ENCODE assay signal across 8 cellular contexts in the genomic region with DNA sequence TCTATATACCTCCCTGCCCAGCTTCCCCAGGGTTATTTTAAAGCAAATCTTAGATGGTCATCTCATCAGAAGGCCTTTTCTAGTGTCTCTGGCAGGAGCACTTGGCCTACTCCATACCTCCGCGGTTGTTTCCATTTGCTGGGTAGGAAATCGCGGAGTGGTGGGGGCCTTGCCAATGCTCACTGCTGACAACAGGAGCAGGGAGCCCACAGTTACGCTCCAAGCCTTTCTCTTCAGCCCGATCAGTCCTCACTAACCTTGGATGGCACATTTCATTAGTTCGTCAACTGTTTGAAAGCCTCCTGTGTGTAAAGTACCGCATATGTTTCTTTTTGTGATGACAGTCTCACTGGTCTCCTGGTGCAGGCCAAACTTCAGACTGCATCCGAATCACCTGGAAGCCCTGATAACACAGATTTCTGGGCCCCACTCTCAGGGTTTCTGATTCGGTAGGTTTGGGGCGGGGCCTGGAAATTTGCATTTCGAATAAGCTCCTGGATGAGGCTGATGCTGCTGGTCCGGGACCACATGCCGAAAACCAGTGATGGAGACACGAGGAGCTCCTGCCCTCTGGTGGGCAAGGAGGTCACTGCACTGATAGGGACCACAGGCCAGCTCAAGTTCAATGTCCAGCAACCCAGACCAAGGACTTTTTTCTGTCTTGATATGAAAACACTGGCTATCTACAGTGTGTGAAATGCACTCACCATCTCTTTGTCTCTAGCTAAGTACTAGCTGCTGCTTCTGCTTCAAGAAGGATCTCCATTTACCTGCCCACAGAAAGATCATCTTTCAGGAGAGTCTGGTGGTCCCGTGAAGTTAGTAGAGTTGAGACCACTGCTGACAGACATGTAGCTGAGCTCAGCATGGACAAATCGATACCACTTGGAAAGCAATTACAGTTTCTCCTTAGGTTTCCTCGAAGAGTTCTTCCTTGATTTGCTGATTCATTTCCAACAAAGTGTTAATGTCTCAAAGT. TPM values are rescaled to one million over a fixed set of nuclear protein-coding genes. Genes with fewer than 3 reads are reported as not detected.
DNase-seq lines count a peak whose midpoint lies in the region; ATAC-seq and TF ChIP-seq lines count a peak whose summit lies in the region.

No MANE protein-coding gene starts in this region.

- no peaks in the 10 kb centered on the region for H3K36me3 Mint-ChIP-seq in endothelial cell (ENCODE audit: low read depth, unreplicated experiment)
- no peaks in the 10 kb centered on the region for H3K36me3 Mint-ChIP-seq in stimulated activated memory B cell treated with anti-CD40 and anti-IgM and Interleukin-4, amounts not matched to agents 10 μg/mL and 1 μg/mL and 100 μg/mL, for 72 hours

- peak; percentile 59 for DNase-seq in NCI-H748 (lab: John Stamatoyannopoulos, UW; ENCODE audit: unreplicated experiment)
- DNase-seq in NCI-H748 treated with DMSO at 0.1 percent for 48 hours (lab: John Stamatoyannopoulos, UW) = no peak
- peak; percentile 33 for DNase-seq in HFF-Myc (ENCODE audit: extremely low read depth, low read depth)
- peak; percentile 2 for DNase-seq in NCI-H2171 (lab: John Stamatoyannopoulos, UW)
- peak; percentile 81 for DNase-seq in activated CD8-positive, alpha-beta memory T cell treated with anti-CD3 and anti-CD28 coated beads for 24 hours
- DNase-seq in endothelial cell (ENCODE audit: low spot score) = peak; percentile 71
- peak; percentile 75 for DNase-seq in midbrain (lab: John Stamatoyannopoulos, UW)

- no peak overlapping the region for H3K4me3 Mint-ChIP-seq in endothelial cell (ENCODE audit: unreplicated experiment)
- H3K4me3 Mint-ChIP-seq in stimulated activated memory B cell treated with anti-CD40 and anti-IgM and Interleukin-4, amounts not matched to agents 10 μg/mL and 1 μg/mL and 100 μg/mL, for 72 hours = peak overlapping the region; percentile 43

- H3K4me1 Mint-ChIP-seq in endothelial cell (ENCODE audit: unreplicated experiment) = no peaks in the 10 kb centered on the region
- H3K4me1 Mint-ChIP-seq in stimulated activated memory B cell treated with anti-CD40 and anti-IgM and Interleukin-4, amounts not matched to agents 10 μg/mL and 1 μg/mL and 100 μg/mL, for 72 hours = peaks cover 5% of the 10 kb centered on the region

- no peaks in the 10 kb centered on the region for H3K9me3 Mint-ChIP-seq in endothelial cell (ENCODE audit: unreplicated experiment)
- no peaks in the 10 kb centered on the region for H3K9me3 Mint-ChIP-seq in stimulated activated memory B cell treated with anti-CD40 and anti-IgM and Interleukin-4, amounts not matched to agents 10 μg/mL and 1 μg/mL and 100 μg/mL, for 72 hours

- H3K4me3 ChIP-seq in HFF-Myc (replicated peaks; ENCODE audit: low read depth, low read length) = no peak overlapping the region

- no peak overlapping the region for H3K27ac Mint-ChIP-seq in endothelial cell (ENCODE audit: unreplicated experiment)
- no peak overlapping the region for H3K27ac Mint-ChIP-seq in stimulated activated memory B cell treated with anti-CD40 and anti-IgM and Interleukin-4, amounts not matched to agents 10 μg/mL and 1 μg/mL and 100 μg/mL, for 72 hours

- peak; percentile 73 for ATAC-seq in stimulated activated memory B cell treated with anti-CD40 and anti-IgM and Interleukin-4, amounts not matched to agents 10 μg/mL and 1 μg/mL and 100 μg/mL, for 72 hours

- peak; percentile 94 for TF ChIP-seq CTCF in HFF-Myc (IDR thresholded peaks at IDR 0.05; ENCODE audit: low read depth, low read length, missing control alignments)
- TF ChIP-seq CTCF in endothelial cell (IDR thresholded peaks at IDR 0.05; ENCODE audit: unreplicated experiment) = peak; percentile 92

- H3K27me3 Mint-ChIP-seq in endothelial cell (ENCODE audit: unreplicated experiment) = no peaks in the 10 kb centered on the region
- no peaks in the 10 kb centered on the region for H3K27me3 Mint-ChIP-seq in stimulated activated memory B cell treated with anti-CD40 and anti-IgM and Interleukin-4, amounts not matched to agents 10 μg/mL and 1 μg/mL and 100 μg/mL, for 72 hours

RNA-seq across cellular contexts. Expression of a gene that starts 14.0 kb away (rescaled TPM):
- 0.64 TPM for total RNA-seq in endothelial cell (ENCODE audit: unreplicated experiment)
